ENCODE assay signal across 8 cellular contexts in genomic region chrX:41491267-41492004, GRCh38. TPM values are rescaled to one million over a fixed set of nuclear protein-coding genes. Genes with fewer than 3 reads are reported as not detected.
A peak's percentile ranks its signal among the peaks of the same experiment; 100 is the strongest.
DNase-seq lines count a peak whose midpoint lies in the region; TF ChIP-seq lines count a peak whose summit lies in the region.

No MANE protein-coding gene starts in this region.

- H3K4me1 Mint-ChIP-seq in neural crest cell, result peaks cover 7% of the 10 kb centered on the region
- no peaks in the 10 kb centered on the region for H3K4me1 Mint-ChIP-seq in activated CD4-positive, alpha-beta memory T cell treated with anti-CD3 and anti-CD28 coated beads for 36 hours (ENCODE audit: low read depth)

- no peak overlapping the region for H3K4me3 Mint-ChIP-seq in neural crest cell
- no peak overlapping the region for H3K4me3 Mint-ChIP-seq in activated CD4-positive, alpha-beta memory T cell treated with anti-CD3 and anti-CD28 coated beads for 36 hours

- H3K9me3 ChIP-seq in vagina, result no peaks in the 10 kb centered on the region

- H3K4me3 ChIP-seq in NB4 (ENCODE audit: low read depth, low read length) (no peak overlapping the region), vagina (no peak overlapping the region), coronary artery (no peak overlapping the region)

- H3K36me3 ChIP-seq in vagina, result no peaks in the 10 kb centered on the region

- DNase-seq in EL (peak; percentile 78), NB4 (ENCODE audit: low read depth) (peak; percentile 35), dermis blood vessel endothelial cell (peak; percentile 89), neural crest cell (ENCODE audit: low read depth, low spot score) (no peak), vagina (ENCODE audit: extremely low spot score in 2 of 2) (no peak), coronary artery (ENCODE audit: low spot score) (no peak), NCI-H82 treated with DMSO at 0.1 percent for 48 hours (lab: John Stamatoyannopoulos, UW; ENCODE audit: unreplicated experiment) (no peak)
- no peak for DNase-seq in activated CD4-positive, alpha-beta memory T cell treated with anti-CD3 and anti-CD28 coated beads for 36 hours

- TF ChIP-seq POLR2A in NB4 (IDR thresholded peaks at IDR 0.05; ENCODE audit: extremely low read depth, insufficient read length) (no peak), vagina (IDR thresholded peaks at IDR 0.05) (no peak)

- peaks cover 12% of the 10 kb centered on the region for H3K9me3 Mint-ChIP-seq in neural crest cell
- H3K9me3 Mint-ChIP-seq in activated CD4-positive, alpha-beta memory T cell treated with anti-CD3 and anti-CD28 coated beads for 36 hours, result no peaks in the 10 kb centered on the region

- TF ChIP-seq CTCF in NB4 (IDR thresholded peaks at IDR 0.05; ENCODE audit: low read depth, low read length) (no peak), neural crest cell (conservative IDR thresholded peaks at IDR 0.05) (no peak), vagina (IDR thresholded peaks at IDR 0.05) (no peak), coronary artery (IDR thresholded peaks at IDR 0.05) (no peak)

- no peaks in the 10 kb centered on the region for H3K27me3 Mint-ChIP-seq in neural crest cell (ENCODE audit: low read depth)
- H3K27me3 Mint-ChIP-seq in activated CD4-positive, alpha-beta memory T cell treated with anti-CD3 and anti-CD28 coated beads for 36 hours, result no peaks in the 10 kb centered on the region

- H3K4me1 ChIP-seq in vagina, result no peaks in the 10 kb centered on the region

- H3K36me3 Mint-ChIP-seq in neural crest cell (ENCODE audit: low read depth), result peaks cover 7% of the 10 kb centered on the region
- no peaks in the 10 kb centered on the region for H3K36me3 Mint-ChIP-seq in activated CD4-positive, alpha-beta memory T cell treated with anti-CD3 and anti-CD28 coated beads for 36 hours

- POLR2A ChIA-PET in activated CD4-positive, alpha-beta memory T cell treated with anti-CD3 and anti-CD28 coated beads for 36 hours (lab: Charles Lee), result no interaction called here

- H3K27me3 ChIP-seq in vagina, result no peaks in the 10 kb centered on the region

- H3K27ac Mint-ChIP-seq in neural crest cell (ENCODE audit: unreplicated experiment), result peak overlapping the region; percentile 32
- no peak overlapping the region for H3K27ac Mint-ChIP-seq in activated CD4-positive, alpha-beta memory T cell treated with anti-CD3 and anti-CD28 coated beads for 36 hours

- CTCF ChIA-PET in activated CD4-positive, alpha-beta memory T cell treated with anti-CD3 and anti-CD28 coated beads for 36 hours (lab: Charles Lee), result no interaction called here

- intact Hi-C loops in vagina (cut with DNase I), result no loop called here
- intact Hi-C loops in activated CD4-positive, alpha-beta memory T cell treated with anti-CD3 and anti-CD28 coated beads for 36 hours (cut with micrococcal nuclease), result no loop called here

- no peak overlapping the region for H3K27ac ChIP-seq in vagina
- peak overlapping the region in 1 of 2 donors; percentile 38 for H3K27ac ChIP-seq in coronary artery

RNA-seq across cellular contexts. Expression of gene NYX, which starts 44.3 kb away (rescaled TPM):
- not detected in 2 replicates for total RNA-seq in dermis blood vessel endothelial cell
- total RNA-seq in neural crest cell, result 0.12 TPM in 1 of 2 replicates, not detected in the other
- not detected for total RNA-seq in vagina
- total RNA-seq in activated CD4-positive, alpha-beta memory T cell treated with anti-CD3 and anti-CD28 coated beads for 36 hours, result not detected

Comparison
In these comparisons a context has a peak if more than half of its experiments do, and no peak if none do; other contexts are left out.
1. DNase-seq: peak in EL (single experiment), NB4 (single experiment) and dermis blood vessel endothelial cell (single experiment); none in neural crest cell (single experiment), vagina (0 of 2), activated CD4-positive, alpha-beta memory T cell treated with anti-CD3 and anti-CD28 coated beads for 36 hours (single experiment), coronary artery (single experiment) and NCI-H82 treated with DMSO at 0.1 percent for 48 hours (single experiment).